Comparison of ENCODE assay signal across 8 cellular contexts in the genomic region with DNA sequence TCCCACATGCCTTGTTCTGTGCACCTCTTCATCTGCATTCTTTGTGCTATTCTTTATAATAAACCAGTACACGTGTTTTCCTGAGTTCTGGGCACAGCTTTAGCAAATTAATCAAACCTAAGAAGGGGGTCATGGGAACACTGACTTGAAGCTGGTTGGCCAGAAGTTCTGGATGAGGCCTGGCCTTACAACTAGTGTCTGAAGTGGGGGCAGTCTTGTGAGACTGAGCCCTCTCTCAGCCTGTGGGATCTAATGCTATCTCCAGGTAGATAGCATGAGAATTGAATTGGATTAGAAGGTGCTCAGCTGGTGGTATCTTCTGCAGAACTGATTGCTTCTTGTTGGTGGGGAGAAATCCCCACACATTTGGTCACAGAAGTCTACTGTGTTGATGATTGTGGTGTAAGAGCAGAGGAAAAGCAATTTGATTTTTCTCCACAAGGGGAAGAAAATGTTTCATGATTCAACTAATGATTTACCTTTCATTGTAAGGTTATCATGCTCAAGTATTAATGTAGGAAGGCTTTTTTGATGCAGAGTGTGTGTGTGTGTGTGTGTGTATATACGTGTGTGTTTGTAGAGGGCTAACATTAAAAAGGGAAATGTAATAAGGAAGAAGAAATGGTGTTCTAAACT. TPM values are rescaled to one million over a fixed set of nuclear protein-coding genes. Genes with fewer than 3 reads are reported as not detected.
"Had no signal": no experiment of that assay in that cellular context is flagged by ENCODE, and none has a peak within 500 bp of the region (broad histone marks: within the 10 kb centered on the region; RNA-seq: fewer than 3 reads in every experiment).

No MANE protein-coding gene starts in this region.

RNA-seq across cellular contexts. Expression of gene TBC1D3C, which starts 25.7 kb away (rescaled TPM):
- total RNA-seq: NCI-H460, OCI-LY7, Right ventricle myocardium inferior, RPMI7951, SK-MEL-5 had no signal

RNA-seq across cellular contexts. Expression of gene TBC1D3E, which starts 33.6 kb away (rescaled TPM):
- total RNA-seq: LHCN-M2, NCI-H460, OCI-LY7, PC-9, Right ventricle myocardium inferior, RPMI7951, SJCRH30, SK-MEL-5 had no signal
